10 cellular contexts compared by ENCODE assay signal in genomic region chr3:139173372-139174108, GRCh38.
A peak's percentile ranks its signal among the peaks of the same experiment; 100 is the strongest.
DNase-seq lines count a peak whose midpoint lies in the region; ATAC-seq, FAIRE-seq and TF ChIP-seq lines count a peak whose summit lies in the region.
"Had no signal": no experiment of that assay in that cellular context is flagged by ENCODE, and none has a peak within 500 bp of the region (broad histone marks: within the 10 kb centered on the region; RNA-seq: fewer than 3 reads in every experiment).

No MANE protein-coding gene starts in this region.

- H3K4me1 Mint-ChIP-seq in nephron progenitor cell: no peaks in the 10 kb centered on the region

- TF ChIP-seq CTCF in nephron progenitor cell (IDR thresholded peaks at IDR 0.05): no peak

- ATAC-seq in GM18498 (IDR thresholded peaks at IDR 0.05; ENCODE audit: unreplicated experiment): no peak

- no peaks in the 10 kb centered on the region for H3K36me3 Mint-ChIP-seq in nephron progenitor cell (ENCODE audit: low read depth)

- H3K27me3 Mint-ChIP-seq in nephron progenitor cell (ENCODE audit: low read depth, poor library complexity): peaks cover 27% of the 10 kb centered on the region

- in situ Hi-C loops in SK-MEL-5 (cut with HindIII; ENCODE audit: low pct_unique_long_range_greater_than_20kb, low sequenced_read_pairs): no loop called here

- peak; percentile 74 for FAIRE-seq in frontal cortex (lab: Jason Lieb, UNC)
- FAIRE-seq: islet of Langerhans had no signal

- no peak overlapping the region for H3K27ac Mint-ChIP-seq in nephron progenitor cell
- H3K27ac Mint-ChIP-seq: IgD-negative memory B cell had no signal

- DNase-seq in GM03348 (ENCODE audit: low spot score) (peak; percentile 43), SK-MEL-5 (ENCODE audit: low read depth, low spot score) (peak; percentile 38), frontal cortex (ENCODE audit: low spot score in 2 of 2) (peak in 1 of 2 donors; percentile 39), skeletal muscle cell (ENCODE audit: low read depth) (peak; percentile 3), nephron progenitor cell (no peak), activated T-cell treated with anti-CD3 and anti-CD28 coated beads for 4 hours (no peak), NCI-H1105 (lab: John Stamatoyannopoulos, UW) (no peak)

- peak overlapping the region; percentile 13 for H3K4me3 ChIP-seq in skeletal muscle cell (ENCODE audit: low read depth, low read length)

- no peak overlapping the region for H3K4me3 Mint-ChIP-seq in nephron progenitor cell

- H3K9me3 Mint-ChIP-seq in nephron progenitor cell: peaks cover 33% of the 10 kb centered on the region

Comparison
In these comparisons a context has a peak if more than half of its experiments do, and no peak if none do; other contexts are left out.
1. DNase-seq: peak in GM03348 (single experiment), SK-MEL-5 (single experiment) and skeletal muscle cell (single experiment); none in nephron progenitor cell (single experiment), activated T-cell treated with anti-CD3 and anti-CD28 coated beads for 4 hours (single experiment) and NCI-H1105 (single experiment).